In the genomic region with DNA sequence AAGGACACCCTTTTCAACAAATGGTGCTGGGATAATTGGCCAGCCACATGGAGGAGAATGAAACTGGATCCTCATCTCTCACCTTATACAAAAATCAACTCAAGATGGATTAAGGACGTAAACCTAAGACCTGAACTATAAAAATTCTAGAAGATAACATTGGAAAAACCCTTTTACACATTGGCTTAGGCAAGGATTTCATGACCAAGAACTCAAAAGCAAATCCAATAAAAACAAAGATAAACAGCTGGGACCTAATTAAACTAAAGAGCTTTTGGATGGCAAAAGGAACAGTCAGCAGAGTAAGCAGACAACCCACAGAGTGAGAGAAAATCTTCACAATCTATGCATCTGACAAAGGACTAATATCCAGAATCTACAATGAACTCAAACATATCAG, we compare ENCODE assay signal across 1 cellular context.
TF ChIP-seq lines count a peak whose summit lies in the region.

No MANE protein-coding gene starts in this region.

TF ChIP-seq in HEK293, 187 proteins besides CTCF, POLR2A, EP300 and RAD21 (continued from another document):
- TF ChIP-seq, protein P1, sequence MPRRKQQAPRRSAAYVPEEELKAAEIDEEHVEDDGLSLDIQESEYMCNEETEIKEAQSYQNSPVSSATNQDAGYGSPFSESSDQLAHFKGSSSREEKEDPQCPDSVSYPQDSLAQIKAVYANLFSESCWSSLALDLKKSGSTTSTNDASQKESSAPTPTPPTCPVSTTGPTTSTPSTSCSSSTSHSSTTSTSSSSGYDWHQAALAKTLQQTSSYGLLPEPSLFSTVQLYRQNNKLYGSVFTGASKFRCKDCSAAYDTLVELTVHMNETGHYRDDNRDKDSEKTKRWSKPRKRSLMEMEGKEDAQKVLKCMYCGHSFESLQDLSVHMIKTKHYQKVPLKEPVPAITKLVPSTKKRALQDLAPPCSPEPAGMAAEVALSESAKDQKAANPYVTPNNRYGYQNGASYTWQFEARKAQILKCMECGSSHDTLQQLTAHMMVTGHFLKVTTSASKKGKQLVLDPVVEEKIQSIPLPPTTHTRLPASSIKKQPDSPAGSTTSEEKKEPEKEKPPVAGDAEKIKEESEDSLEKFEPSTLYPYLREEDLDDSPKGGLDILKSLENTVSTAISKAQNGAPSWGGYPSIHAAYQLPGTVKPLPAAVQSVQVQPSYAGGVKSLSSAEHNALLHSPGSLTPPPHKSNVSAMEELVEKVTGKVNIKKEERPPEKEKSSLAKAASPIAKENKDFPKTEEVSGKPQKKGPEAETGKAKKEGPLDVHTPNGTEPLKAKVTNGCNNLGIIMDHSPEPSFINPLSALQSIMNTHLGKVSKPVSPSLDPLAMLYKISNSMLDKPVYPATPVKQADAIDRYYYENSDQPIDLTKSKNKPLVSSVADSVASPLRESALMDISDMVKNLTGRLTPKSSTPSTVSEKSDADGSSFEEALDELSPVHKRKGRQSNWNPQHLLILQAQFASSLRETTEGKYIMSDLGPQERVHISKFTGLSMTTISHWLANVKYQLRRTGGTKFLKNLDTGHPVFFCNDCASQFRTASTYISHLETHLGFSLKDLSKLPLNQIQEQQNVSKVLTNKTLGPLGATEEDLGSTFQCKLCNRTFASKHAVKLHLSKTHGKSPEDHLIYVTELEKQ (tag by site-specific recombination; IDR thresholded peaks at IDR 0.05; ENCODE audit: borderline replicate concordance): peak; percentile 61; the same call in 1 of the 2 replicates
- TF ChIP-seq FEZF1 (tag by site-specific recombination; IDR thresholded peaks at IDR 0.05) (peak; percentile 98), ZNF843 (tag by site-specific recombination; IDR thresholded peaks at IDR 0.05) (peak; percentile 94), ZNF629 (tag by site-specific recombination; IDR thresholded peaks at IDR 0.05) (0 out of 2 replicates have a peak, but pooled peaks have one; percentile 18), ZNF335 (tag by site-specific recombination; conservative IDR thresholded peaks at IDR 0.05) (0 out of 2 replicates have a peak, but pooled peaks have one; percentile 13), BCL11A (tag by site-specific recombination; IDR thresholded peaks at IDR 0.05; ENCODE audit: low read depth) (0 out of 2 replicates have a peak, but pooled peaks have one; percentile 18), OVOL3 (tag by site-specific recombination; IDR thresholded peaks at IDR 0.05) (peak; percentile 79; the same call in 1 of the 2 replicates), ZNF596 (tag by site-specific recombination; IDR thresholded peaks at IDR 0.05) (0 out of 2 replicates have a peak, but pooled peaks have one; percentile 29), ZSCAN30 (tag by site-specific recombination; IDR thresholded peaks at IDR 0.05) (0 out of 2 replicates have a peak, but pooled peaks have one; percentile 9), ZXDB (tag by site-specific recombination; IDR thresholded peaks at IDR 0.05) (peak; percentile 83)
- TF ChIP-seq, protein P2, sequence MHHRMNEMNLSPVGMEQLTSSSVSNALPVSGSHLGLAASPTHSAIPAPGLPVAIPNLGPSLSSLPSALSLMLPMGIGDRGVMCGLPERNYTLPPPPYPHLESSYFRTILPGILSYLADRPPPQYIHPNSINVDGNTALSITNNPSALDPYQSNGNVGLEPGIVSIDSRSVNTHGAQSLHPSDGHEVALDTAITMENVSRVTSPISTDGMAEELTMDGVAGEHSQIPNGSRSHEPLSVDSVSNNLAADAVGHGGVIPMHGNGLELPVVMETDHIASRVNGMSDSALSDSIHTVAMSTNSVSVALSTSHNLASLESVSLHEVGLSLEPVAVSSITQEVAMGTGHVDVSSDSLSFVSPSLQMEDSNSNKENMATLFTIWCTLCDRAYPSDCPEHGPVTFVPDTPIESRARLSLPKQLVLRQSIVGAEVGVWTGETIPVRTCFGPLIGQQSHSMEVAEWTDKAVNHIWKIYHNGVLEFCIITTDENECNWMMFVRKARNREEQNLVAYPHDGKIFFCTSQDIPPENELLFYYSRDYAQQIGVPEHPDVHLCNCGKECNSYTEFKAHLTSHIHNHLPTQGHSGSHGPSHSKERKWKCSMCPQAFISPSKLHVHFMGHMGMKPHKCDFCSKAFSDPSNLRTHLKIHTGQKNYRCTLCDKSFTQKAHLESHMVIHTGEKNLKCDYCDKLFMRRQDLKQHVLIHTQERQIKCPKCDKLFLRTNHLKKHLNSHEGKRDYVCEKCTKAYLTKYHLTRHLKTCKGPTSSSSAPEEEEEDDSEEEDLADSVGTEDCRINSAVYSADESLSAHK (tag by site-specific recombination; IDR thresholded peaks at IDR 0.05): peak; percentile 79
- TF ChIP-seq, protein P3, sequence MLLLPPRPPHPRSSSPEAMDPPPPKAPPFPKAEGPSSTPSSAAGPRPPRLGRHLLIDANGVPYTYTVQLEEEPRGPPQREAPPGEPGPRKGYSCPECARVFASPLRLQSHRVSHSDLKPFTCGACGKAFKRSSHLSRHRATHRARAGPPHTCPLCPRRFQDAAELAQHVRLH (tag by site-specific recombination; IDR thresholded peaks at IDR 0.05): peak; percentile 86
- TF ChIP-seq, protein P4, sequence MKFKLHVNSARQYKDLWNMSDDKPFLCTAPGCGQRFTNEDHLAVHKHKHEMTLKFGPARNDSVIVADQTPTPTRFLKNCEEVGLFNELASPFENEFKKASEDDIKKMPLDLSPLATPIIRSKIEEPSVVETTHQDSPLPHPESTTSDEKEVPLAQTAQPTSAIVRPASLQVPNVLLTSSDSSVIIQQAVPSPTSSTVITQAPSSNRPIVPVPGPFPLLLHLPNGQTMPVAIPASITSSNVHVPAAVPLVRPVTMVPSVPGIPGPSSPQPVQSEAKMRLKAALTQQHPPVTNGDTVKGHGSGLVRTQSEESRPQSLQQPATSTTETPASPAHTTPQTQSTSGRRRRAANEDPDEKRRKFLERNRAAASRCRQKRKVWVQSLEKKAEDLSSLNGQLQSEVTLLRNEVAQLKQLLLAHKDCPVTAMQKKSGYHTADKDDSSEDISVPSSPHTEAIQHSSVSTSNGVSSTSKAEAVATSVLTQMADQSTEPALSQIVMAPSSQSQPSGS (tag by site-specific recombination; IDR thresholded peaks at IDR 0.05; ENCODE audit: low read depth): 0 out of 2 replicates have a peak, but pooled peaks have one; percentile 4
- TF ChIP-seq, protein P5, sequence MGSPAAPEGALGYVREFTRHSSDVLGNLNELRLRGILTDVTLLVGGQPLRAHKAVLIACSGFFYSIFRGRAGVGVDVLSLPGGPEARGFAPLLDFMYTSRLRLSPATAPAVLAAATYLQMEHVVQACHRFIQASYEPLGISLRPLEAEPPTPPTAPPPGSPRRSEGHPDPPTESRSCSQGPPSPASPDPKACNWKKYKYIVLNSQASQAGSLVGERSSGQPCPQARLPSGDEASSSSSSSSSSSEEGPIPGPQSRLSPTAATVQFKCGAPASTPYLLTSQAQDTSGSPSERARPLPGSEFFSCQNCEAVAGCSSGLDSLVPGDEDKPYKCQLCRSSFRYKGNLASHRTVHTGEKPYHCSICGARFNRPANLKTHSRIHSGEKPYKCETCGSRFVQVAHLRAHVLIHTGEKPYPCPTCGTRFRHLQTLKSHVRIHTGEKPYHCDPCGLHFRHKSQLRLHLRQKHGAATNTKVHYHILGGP (tag by site-specific recombination; IDR thresholded peaks at IDR 0.05): 0 out of 2 replicates have a peak, but pooled peaks have one; percentile 24
